Comparison of ENCODE assay signal across 8 cellular contexts in genomic region chr17:7916383-7916677, GRCh38. TPM values are rescaled to one million over a fixed set of nuclear protein-coding genes. Genes with fewer than 3 reads are reported as not detected.
DNase-seq lines count a peak whose midpoint lies in the region; ATAC-seq, FAIRE-seq and TF ChIP-seq lines count a peak whose summit lies in the region.

No MANE protein-coding gene starts in this region.

- H3K4me2 ChIP-seq in OCI-LY1 (ENCODE audit: low read length) (peak overlapping the region; percentile 96), endothelial cell of umbilical vein (ENCODE audit: insufficient read depth, low read length) (peak overlapping the region; percentile 13), trophoblast cell (ENCODE audit: low read length) (peak overlapping the region; percentile 65)

- H3K27me3 ChIP-seq in OCI-LY1 (ENCODE audit: insufficient read depth, low read length) (no peaks in the 10 kb centered on the region), endothelial cell of umbilical vein (ENCODE audit: control insufficient read depth in 2 of 2, insufficient read depth in 2 of 2, low read length in 2 of 2) (no peaks in the 10 kb centered on the region), trophoblast cell (ENCODE audit: insufficient read depth, low read length) (peaks cover 3% of the 10 kb centered on the region)

- no peak for DNase-seq in endothelial cell of umbilical vein (ENCODE audit: low read depth, low spot score)
- no peak for DNase-seq in trophoblast cell
- no peak for DNase-seq in NCI-H2107 treated with DMSO at 0.1 percent for 48 hours (lab: John Stamatoyannopoulos, UW; ENCODE audit: unreplicated experiment)
- no peak for DNase-seq in mesenteric fat pad (ENCODE audit: low spot score)

- no peak overlapping the region for H2BK12ac ChIP-seq in trophoblast cell (ENCODE audit: low read length)

- peak overlapping the region; percentile 67 for H3K4me3 ChIP-seq in OCI-LY1 (ENCODE audit: low read depth, low read length, poor library complexity, severe bottlenecking)
- H3K4me3 ChIP-seq in endothelial cell of umbilical vein (replicated peaks in 1 of 3; ENCODE audit: insufficient read depth in 1 of 3, low read depth in 1 of 3, low read length in 3 of 3) = peak overlapping the region in 1 of 3 experiments; percentile 26
- no peak overlapping the region for H3K4me3 ChIP-seq in trophoblast cell (ENCODE audit: low read depth, low read length)

- peak overlapping the region; percentile 77 for H3K9ac ChIP-seq in OCI-LY1 (ENCODE audit: low read length)
- H3K9ac ChIP-seq in endothelial cell of umbilical vein (replicated peaks; ENCODE audit: extremely low read depth, insufficient read depth, low read length) = no peak overlapping the region
- no peak overlapping the region for H3K9ac ChIP-seq in trophoblast cell (ENCODE audit: low read length)

- POLR2A ChIA-PET in endothelial cell of umbilical vein (lab: Charles Lee) = interaction anchor here (0.6 kb wide), 1 partner anchor 73 kb away, joined by 3 read pairs; no protein-coding TSS in a partner anchor

- TF ChIP-seq POLR2A in GM18505 (IDR thresholded peaks at IDR 0.05; ENCODE audit: borderline replicate concordance, extremely low read depth, insufficient read depth, insufficient read length) = no peak
- no peak for TF ChIP-seq POLR2A in endothelial cell of umbilical vein (IDR thresholded peaks at IDR 0.05; ENCODE audit: low read depth, low read length)

- H3K14ac ChIP-seq in trophoblast cell (ENCODE audit: low read length) = no peak overlapping the region

- BruUV-seq in endothelial cell of umbilical vein (replicated peaks; lab: Mats Ljungman, UMichigan) = no TSS peak

- no peaks in the 10 kb centered on the region for H3K9me1 ChIP-seq in endothelial cell of umbilical vein (replicated peaks; ENCODE audit: control insufficient read depth, extremely low read depth, insufficient read depth, low read length)

- H4K91ac ChIP-seq in trophoblast cell (ENCODE audit: low read depth, low read length) = peak overlapping the region; percentile 42

- WGBS in trophoblast cell (ENCODE audit: extremely low coverage, insufficient coverage, insufficient read length) = no CpG with 5 or more reads among the region's 15 CpGs

- dilution Hi-C loops in endothelial cell of umbilical vein (cut with MboI; ENCODE audit: extremely low pct_ligation_motif_present, low sequenced_read_pairs) = no loop called here

- H3K9me2 ChIP-seq in OCI-LY1 (ENCODE audit: low read depth, low read length) = no peaks in the 10 kb centered on the region

- no peak for TF ChIP-seq CTCF in OCI-LY1 (IDR thresholded peaks at IDR 0.05; ENCODE audit: low read length)
- no peak for TF ChIP-seq CTCF in endothelial cell of umbilical vein (IDR thresholded peaks at IDR 0.05; ENCODE audit: extremely low read depth in 1 of 2, insufficient read depth in 1 of 2, low read depth in 1 of 2, low read length in 2 of 2)

- no peak overlapping the region for H3K23ac ChIP-seq in trophoblast cell (ENCODE audit: low read length)

- no peaks in the 10 kb centered on the region for H3K9me3 ChIP-seq in OCI-LY1 (ENCODE audit: low read length)
- no peaks in the 10 kb centered on the region for H3K9me3 ChIP-seq in endothelial cell of umbilical vein (replicated peaks; ENCODE audit: control insufficient read depth, insufficient read depth, low read length)
- no peaks in the 10 kb centered on the region for H3K9me3 ChIP-seq in trophoblast cell (ENCODE audit: insufficient read depth, low read depth, low read length)

- CTCF ChIA-PET in endothelial cell of umbilical vein (lab: Charles Lee) = interaction anchor here (0.8 to 4.0 kb wide), 11 partner anchors 17 to 144 kb away, joined by 3 to 46 read pairs (median 4); no protein-coding TSS in a partner anchor

- no peak overlapping the region for H3K4ac ChIP-seq in trophoblast cell (ENCODE audit: low read depth, low read length)

- H3K4me1 ChIP-seq in OCI-LY1 (ENCODE audit: insufficient read depth, low read length, severe bottlenecking) = peaks cover 22% of the 10 kb centered on the region
- peaks cover 16% of the 10 kb centered on the region for H3K4me1 ChIP-seq in endothelial cell of umbilical vein (ENCODE audit: control insufficient read depth, extremely low read depth, insufficient read depth, low read length)
- H3K4me1 ChIP-seq in trophoblast cell (ENCODE audit: control insufficient read depth in 1 of 2, insufficient read depth in 2 of 2, low read length in 2 of 2) = peaks cover 9 to 14% of the 10 kb centered on the region in 2 experiments

- H3K36me3 ChIP-seq in OCI-LY1 (ENCODE audit: insufficient read depth, low read length) = peaks cover 13% of the 10 kb centered on the region; the same call in 1 of the 2 replicates
- peaks cover 4 to 10% of the 10 kb centered on the region in 2 experiments for H3K36me3 ChIP-seq in endothelial cell of umbilical vein (ENCODE audit: control insufficient read depth in 2 of 2, extremely low read depth in 1 of 2, insufficient read depth in 2 of 2, low read length in 2 of 2)
- peaks cover 7 to 9% of the 10 kb centered on the region in 2 experiments for H3K36me3 ChIP-seq in trophoblast cell (ENCODE audit: control insufficient read depth in 1 of 2, insufficient read depth in 2 of 2, low read length in 2 of 2)

- no peak overlapping the region for H2AK5ac ChIP-seq in trophoblast cell (ENCODE audit: low read length)

- H2BK120ac ChIP-seq in trophoblast cell (ENCODE audit: insufficient read depth, low read length, poor library complexity) = no peak overlapping the region

- H4K20me1 ChIP-seq in OCI-LY1 (ENCODE audit: insufficient read depth, low read length) (no peaks in the 10 kb centered on the region), endothelial cell of umbilical vein (replicated peaks; ENCODE audit: control insufficient read depth, extremely low read depth, insufficient read depth, low read length) (no peaks in the 10 kb centered on the region)

- no peak overlapping the region for H3K18ac ChIP-seq in trophoblast cell (ENCODE audit: low read length)

- FAIRE-seq in endothelial cell of umbilical vein (lab: Jason Lieb, UNC) = no peak

- H4K12ac ChIP-seq in trophoblast cell (ENCODE audit: low read depth, low read length) = no peak overlapping the region

- H3K79me1 ChIP-seq in trophoblast cell (ENCODE audit: low read length) = peaks cover 6% of the 10 kb centered on the region

- H3F3A ChIP-seq in OCI-LY1 (ENCODE audit: insufficient read depth, low read length) = no peaks in the 10 kb centered on the region

- H2AFZ ChIP-seq in OCI-LY1 (ENCODE audit: low read length) (0 out of 2 replicates have a peak overlapping the region, but pooled peaks have one; percentile 59), endothelial cell of umbilical vein (ENCODE audit: low read depth, low read length) (peak overlapping the region; percentile 77), trophoblast cell (ENCODE audit: insufficient read depth, low read length, poor library complexity) (peak overlapping the region; percentile 27)

- peak overlapping the region; percentile 63 for H3K27ac ChIP-seq in OCI-LY1 (ENCODE audit: low read depth, low read length, poor library complexity, severe bottlenecking)
- no peak overlapping the region for H3K27ac ChIP-seq in endothelial cell of umbilical vein (ENCODE audit: insufficient read depth, low read depth, low read length)
- H3K27ac ChIP-seq in trophoblast cell (ENCODE audit: low read depth, low read length) = no peak overlapping the region

- H4K8ac ChIP-seq in trophoblast cell (ENCODE audit: low read depth, low read length) = peak overlapping the region; percentile 83

- intact Hi-C loops in endothelial cell of umbilical vein (cut with micrococcal nuclease) = no loop called here

- no peaks in the 10 kb centered on the region for H3K79me2 ChIP-seq in OCI-LY1 (ENCODE audit: insufficient read depth, low read length)
- no peaks in the 10 kb centered on the region for H3K79me2 ChIP-seq in endothelial cell of umbilical vein (ENCODE audit: control insufficient read depth, insufficient read depth, low read length)
- H3K79me2 ChIP-seq in trophoblast cell (ENCODE audit: control insufficient read depth, insufficient read depth, low read length, poor library complexity) = peaks cover 2% of the 10 kb centered on the region

- ATAC-seq in GM18505 (IDR thresholded peaks at IDR 0.05; ENCODE audit: unreplicated experiment) = peak; percentile 12
- ATAC-seq in HG02571 (IDR thresholded peaks at IDR 0.05; ENCODE audit: unreplicated experiment) = no peak
- no peak for ATAC-seq in HG03108 (IDR thresholded peaks at IDR 0.05; ENCODE audit: unreplicated experiment)

- H2BK5ac ChIP-seq in trophoblast cell (ENCODE audit: low read depth, low read length, poor library complexity) = no peak overlapping the region

RNA-seq across cellular contexts. Expression of gene RNF227, which starts 0.2 kb away (rescaled TPM):
- total RNA-seq in endothelial cell of umbilical vein (0.58 TPM in 2 replicates), mesenteric fat pad (0.80 TPM)
- 0.76 TPM in 2 replicates for polyA plus RNA-seq in endothelial cell of umbilical vein
- polyA plus RNA-seq in endothelial cell of umbilical vein (2011; cell fraction: cytosol; rRNA removed) = 0.56 and 1.3 TPM in 2 replicates
- 0.94 and 1.7 TPM in 2 replicates for polyA plus RNA-seq in endothelial cell of umbilical vein (2011; cell fraction: nucleus; rRNA removed)
- polyA plus RNA-seq in endothelial cell of umbilical vein (2012) = 0.33 and 0.40 TPM in 2 replicates
- 0.49 and 0.87 TPM in 2 replicates for polyA minus RNA-seq in endothelial cell of umbilical vein
- 4.6 TPM for polyA minus RNA-seq in endothelial cell of umbilical vein (2011; cell fraction: cytosol; rRNA and poly(A)+ RNA removed)
- polyA minus RNA-seq in endothelial cell of umbilical vein (2011; cell fraction: nucleus; rRNA and poly(A)+ RNA removed) = 0.72 and 0.91 TPM in 2 replicates
- polyA plus RNA-seq in trophoblast cell (2013) = 0.31 and 0.32 TPM in 2 replicates

RNA-seq across cellular contexts. Expression of gene KCNAB3, which starts 13.3 kb away (rescaled TPM):
- 2.4 and 4.2 TPM in 2 replicates for total RNA-seq in endothelial cell of umbilical vein
- polyA plus RNA-seq in endothelial cell of umbilical vein = 1.3 and 2.1 TPM in 2 replicates
- 0.34 and 0.72 TPM in 2 replicates for polyA plus RNA-seq in endothelial cell of umbilical vein (2011; cell fraction: cytosol; rRNA removed)
- polyA plus RNA-seq in endothelial cell of umbilical vein (2011; cell fraction: nucleus; rRNA removed) = 21.7 and 22.6 TPM in 2 replicates
- 1.8 and 2.1 TPM in 2 replicates for polyA plus RNA-seq in endothelial cell of umbilical vein (2012)
- polyA minus RNA-seq in endothelial cell of umbilical vein = 0.83 and 1.6 TPM in 2 replicates
- not detected for polyA minus RNA-seq in endothelial cell of umbilical vein (2011; cell fraction: cytosol; rRNA and poly(A)+ RNA removed)
- 1.9 and 3.6 TPM in 2 replicates for polyA minus RNA-seq in endothelial cell of umbilical vein (2011; cell fraction: nucleus; rRNA and poly(A)+ RNA removed)
- polyA plus RNA-seq in trophoblast cell (2013) = 0.86 and 1.0 TPM in 2 replicates
- total RNA-seq in mesenteric fat pad = 1.3 TPM

RNA-seq across cellular contexts. Expression of gene TRAPPC1, which starts 15.4 kb away (rescaled TPM):
- total RNA-seq in endothelial cell of umbilical vein = 139 and 146 TPM in 2 replicates
- 250 and 272 TPM in 2 replicates for polyA plus RNA-seq in endothelial cell of umbilical vein
- 270 and 310 TPM in 2 replicates for polyA plus RNA-seq in endothelial cell of umbilical vein (2011; cell fraction: cytosol; rRNA removed)
- 66.9 and 75.5 TPM in 2 replicates for polyA plus RNA-seq in endothelial cell of umbilical vein (2011; cell fraction: nucleus; rRNA removed)
- 215 and 270 TPM in 2 replicates for polyA plus RNA-seq in endothelial cell of umbilical vein (2012)
- 158 and 166 TPM in 2 replicates for polyA minus RNA-seq in endothelial cell of umbilical vein
- 40.5 TPM for polyA minus RNA-seq in endothelial cell of umbilical vein (2011; cell fraction: cytosol; rRNA and poly(A)+ RNA removed)
- 19.4 and 23.1 TPM in 2 replicates for polyA minus RNA-seq in endothelial cell of umbilical vein (2011; cell fraction: nucleus; rRNA and poly(A)+ RNA removed)
- polyA plus RNA-seq in trophoblast cell (2013) = 179 and 180 TPM in 2 replicates
- total RNA-seq in mesenteric fat pad = 97.5 TPM

RNA-seq across cellular contexts. Expression of gene CNTROB, which starts 15.7 kb away (rescaled TPM):
- total RNA-seq in endothelial cell of umbilical vein (45.0 and 47.2 TPM in 2 replicates), mesenteric fat pad (17.5 TPM)
- 24.9 and 27.8 TPM in 2 replicates for polyA plus RNA-seq in endothelial cell of umbilical vein
- polyA plus RNA-seq in endothelial cell of umbilical vein (2011; cell fraction: cytosol; rRNA removed) = 23.6 and 27.2 TPM in 2 replicates
- polyA plus RNA-seq in endothelial cell of umbilical vein (2011; cell fraction: nucleus; rRNA removed) = 138 and 152 TPM in 2 replicates
- 30.2 and 32.5 TPM in 2 replicates for polyA plus RNA-seq in endothelial cell of umbilical vein (2012)
- polyA minus RNA-seq in endothelial cell of umbilical vein = 22.2 and 23.3 TPM in 2 replicates
- polyA minus RNA-seq in endothelial cell of umbilical vein (2011; cell fraction: cytosol; rRNA and poly(A)+ RNA removed) = 13.3 TPM
- 28.6 and 45.2 TPM in 2 replicates for polyA minus RNA-seq in endothelial cell of umbilical vein (2011; cell fraction: nucleus; rRNA and poly(A)+ RNA removed)
- polyA plus RNA-seq in trophoblast cell (2013) = 26.7 and 26.8 TPM in 2 replicates

RNA-seq across cellular contexts. Expression of gene CHD3, which starts 27.7 kb away (rescaled TPM):
- 185 and 189 TPM in 2 replicates for total RNA-seq in endothelial cell of umbilical vein
- polyA plus RNA-seq in endothelial cell of umbilical vein = 102 and 108 TPM in 2 replicates
- polyA plus RNA-seq in endothelial cell of umbilical vein (2011; cell fraction: cytosol; rRNA removed) = 49.9 and 71.3 TPM in 2 replicates
- 282 and 317 TPM in 2 replicates for polyA plus RNA-seq in endothelial cell of umbilical vein (2011; cell fraction: nucleus; rRNA removed)
- 104 and 141 TPM in 2 replicates for polyA plus RNA-seq in endothelial cell of umbilical vein (2012)
- polyA minus RNA-seq in endothelial cell of umbilical vein = 169 and 172 TPM in 2 replicates
- 55.1 TPM for polyA minus RNA-seq in endothelial cell of umbilical vein (2011; cell fraction: cytosol; rRNA and poly(A)+ RNA removed)
- polyA minus RNA-seq in endothelial cell of umbilical vein (2011; cell fraction: nucleus; rRNA and poly(A)+ RNA removed) = 98.9 and 110 TPM in 2 replicates
- polyA plus RNA-seq in trophoblast cell (2013) = 38.1 and 38.8 TPM in 2 replicates
- total RNA-seq in mesenteric fat pad = 40.9 TPM

Comparison
In these comparisons a context has a peak if more than half of its experiments do, and no peak if none do; other contexts are left out.
1. H2AFZ ChIP-seq: peak in every context shown above with its lines; median percentile 77 in endothelial cell of umbilical vein; 59 in OCI-LY1; 27 in trophoblast cell.
2. H3K4me2 ChIP-seq: peak in every context shown above with its lines; median percentile 96 in OCI-LY1; 65 in trophoblast cell; 13 in endothelial cell of umbilical vein.